ENCODE assay signal across 20 cellular contexts in genomic region chr7:84336741-84337140, GRCh38.
DNase-seq lines count a peak whose midpoint lies in the region; ATAC-seq, FAIRE-seq and TF ChIP-seq lines count a peak whose summit lies in the region.
"Had no signal": no experiment of that assay in that cellular context is flagged by ENCODE, and none has a peak within 500 bp of the region (broad histone marks: within the 10 kb centered on the region; RNA-seq: fewer than 3 reads in every experiment).

No MANE protein-coding gene starts in this region.

- H3K27me3 ChIP-seq in GM12878 (replicated peaks in 1 of 2; ENCODE audit: control insufficient read depth in 2 of 2, insufficient read depth in 2 of 2, low read length in 1 of 2) (no peaks in the 10 kb centered on the region), gastroesophageal sphincter (no peaks in the 10 kb centered on the region)
- H3K27me3 ChIP-seq: gastrocnemius medialis, left lung had no signal

- no peak for TF ChIP-seq CTCF in GM12878 (IDR thresholded peaks at IDR 0.05 in 2 of 3, conservative IDR thresholded peaks at IDR 0.05 in 1 of 3; ENCODE audit: control insufficient read depth in 2 of 3, extremely low read depth in 1 of 3, insufficient read depth in 1 of 3, low read depth in 3 of 3, low read length in 3 of 3)
- TF ChIP-seq CTCF in gastroesophageal sphincter (IDR thresholded peaks at IDR 0.05): no peak

- TF ChIP-seq EP300 in GM12878 (IDR thresholded peaks at IDR 0.05; ENCODE audit: borderline replicate concordance in 1 of 2, control insufficient read depth in 1 of 2, low read depth in 2 of 2, low read length in 2 of 2) (no peak), gastroesophageal sphincter (IDR thresholded peaks at IDR 0.05) (no peak)

- in situ Hi-C loops in GM12878 (cut with MboI): no loop called here

- H3K4me3 ChIP-seq in GM12878: no peak overlapping the region
- H3K4me3 ChIP-seq in gastroesophageal sphincter: no peak overlapping the region
- H3K4me3 ChIP-seq: gastrocnemius medialis, left lung had no signal

- WGBS in GM12878 (ENCODE audit: insufficient coverage, insufficient replicate concordance, low lambda C conversion rate, missing lambda C conversion rate): 33% methylated on average over 1 of the region's 1 CpG
- WGBS in gastroesophageal sphincter (ENCODE audit: low coverage in 1 of 2), 2 donors: 93 to 100% methylated on average over 1 of the region's 1 CpG

- RAD21 ChIA-PET in GM12878 (lab: Charles Lee; ENCODE audit: unreplicated experiment): no interaction called here

- no peak for FAIRE-seq in GM12878 (lab: Jason Lieb, UNC)
- FAIRE-seq: urothelium cell line had no signal

- no peak overlapping the region for H3K9ac ChIP-seq in GM12878 (ENCODE audit: control insufficient read depth, insufficient read depth, low read length)

- CTCF ChIA-PET in GM12878 (lab: Yijun Ruan, JAX): interaction anchor here (1.0 kb wide), 1 partner anchor 142 kb away, joined by 5 read pairs; the partner anchor contains the start of gene SEMA3A

- H2AFZ ChIP-seq in GM12878 (ENCODE audit: control insufficient read depth, low read depth, low read length): peak overlapping the region; percentile 64

- POLR2A ChIA-PET in GM12878 (lab: Charles Lee): no interaction called here

- no TSS peak for BruUV-seq in GM12878 (replicated peaks; lab: Mats Ljungman, UMichigan)

- TF ChIP-seq POLR2A in GM12878 (IDR thresholded peaks at IDR 0.05; ENCODE audit: low read depth, low read length) (no peak), gastroesophageal sphincter (IDR thresholded peaks at IDR 0.05) (no peak)

- H3K79me2 ChIP-seq in GM12878 (ENCODE audit: control insufficient read depth, insufficient read depth, low read length): no peaks in the 10 kb centered on the region

- H3K9me3 ChIP-seq in GM12878 (replicated peaks; ENCODE audit: control insufficient read depth, insufficient read depth, low read length) (no peaks in the 10 kb centered on the region), gastroesophageal sphincter (no peaks in the 10 kb centered on the region)
- H3K9me3 ChIP-seq: gastrocnemius medialis, left lung had no signal

- intact Hi-C loops in GM12878 (cut with micrococcal nuclease; ENCODE audit: unreplicated experiment): no loop called here

- TF ChIP-seq RAD21 in GM12878 (IDR thresholded peaks at IDR 0.05; ENCODE audit: insufficient read depth, low read depth, low read length): no peak

- ATAC-seq in GM18498 (IDR thresholded peaks at IDR 0.05; ENCODE audit: unreplicated experiment) (peak; percentile 17), GM21786 (IDR thresholded peaks at IDR 0.05; ENCODE audit: unreplicated experiment) (peak; percentile 15), HG03432 (IDR thresholded peaks at IDR 0.05; ENCODE audit: unreplicated experiment) (peak; percentile 34), GM12878 (peak; percentile 49), GM21360 (IDR thresholded peaks at IDR 0.05; ENCODE audit: unreplicated experiment) (no peak), GM19324 (IDR thresholded peaks at IDR 0.05; ENCODE audit: low FRiP score, unreplicated experiment) (no peak), gastroesophageal sphincter (no peak), HG02678 (IDR thresholded peaks at IDR 0.05; ENCODE audit: unreplicated experiment) (no peak)
- ATAC-seq: gastrocnemius medialis, left lung had no signal

- 0 out of 2 replicates have a peak, but pooled peaks cover 4% of the 10 kb centered on the region for H3K4me1 ChIP-seq in GM12878 (ENCODE audit: control insufficient read depth, insufficient read depth, low read length)
- no peaks in the 10 kb centered on the region for H3K4me1 ChIP-seq in gastroesophageal sphincter
- H3K4me1 ChIP-seq: gastrocnemius medialis, left lung had no signal

- SMC1A ChIA-PET in GM12878 (lab: Charles Lee; ENCODE audit: uncharacterized antibody, unreplicated experiment): interaction anchor here (1.2 to 1.7 kb wide), 3 partner anchors 22 to 781 kb away, joined by 3 to 4 read pairs (median 3); no protein-coding TSS in a partner anchor

- no peak for DNase-seq in GM12878 (ENCODE audit: low read depth, low spot score)
- DNase-seq: activated CD4-positive, alpha-beta T cell treated with anti-CD3 and anti-CD28 coated beads, Interleukin-2, amount 10 ng/mL, durations not matched to agents 7 days and 5 days; activated naive CD4-positive, alpha-beta T cell treated with Interleukin-2 at 50 U/mL for 16 hours; activated T-cell treated with anti-CD3 and anti-CD28 coated beads for 4 hours; CD8-positive, alpha-beta memory T cell; gastrocnemius medialis; H7; left lung; NCI-H1105; NCI-H526 treated with DMSO at 0.1 percent for 48 hours; stimulated activated CD4-positive, alpha-beta T cell treated with anti-CD3 and anti-CD28 coated beads, Interleukin-2, amount 100 ng/mL, for 24 hours had no signal

- H3K27ac ChIP-seq in GM12878 (ENCODE audit: control insufficient read depth, insufficient read depth) (no peak overlapping the region), gastroesophageal sphincter (no peak overlapping the region)
- H3K27ac ChIP-seq: epithelial cell of prostate, gastrocnemius medialis, left lung had no signal

- peak overlapping the region; percentile 3; the same call in 1 of the 2 replicates for H3K4me2 ChIP-seq in GM12878 (ENCODE audit: control insufficient read depth, insufficient read depth)

- H3K36me3 ChIP-seq in GM12878 (ENCODE audit: control insufficient read depth in 2 of 2, insufficient read depth in 2 of 2, low read length in 1 of 2) (no peaks in the 10 kb centered on the region), gastroesophageal sphincter (no peaks in the 10 kb centered on the region)
- H3K36me3 ChIP-seq: gastrocnemius medialis, left lung had no signal

- H4K20me1 ChIP-seq in GM12878 (ENCODE audit: control insufficient read depth, insufficient read depth): no peaks in the 10 kb centered on the region

TF ChIP-seq in GM12878, 131 proteins besides CTCF, POLR2A, EP300 and RAD21:
- TF ChIP-seq MTA2 (IDR thresholded peaks at IDR 0.05; ENCODE audit: low read depth) (no peak), RB1 (IDR thresholded peaks at IDR 0.05; ENCODE audit: borderline replicate concordance) (no peak), SP1 (IDR thresholded peaks at IDR 0.05; ENCODE audit: low read depth, low read length) (no peak), HDGF (IDR thresholded peaks at IDR 0.05) (no peak), KAT2A (conservative IDR thresholded peaks at IDR 0.05; ENCODE audit: control insufficient read depth, low read depth, low read length) (no peak), ESRRA (IDR thresholded peaks at IDR 0.05; ENCODE audit: low read length) (no peak), CBX5 (IDR thresholded peaks at IDR 0.05; ENCODE audit: low read depth) (no peak), ZNF384 (IDR thresholded peaks at IDR 0.05; ENCODE audit: borderline replicate concordance, low read depth, low read length) (no peak), RAD51 (IDR thresholded peaks at IDR 0.05) (no peak), CEBPZ (IDR thresholded peaks at IDR 0.05; ENCODE audit: low read depth, low read length) (no peak), CREM (IDR thresholded peaks at IDR 0.05; ENCODE audit: low read depth) (no peak), RELB (IDR thresholded peaks at IDR 0.05; ENCODE audit: low read depth) (no peak), ZZZ3 (IDR thresholded peaks at IDR 0.05; ENCODE audit: control insufficient read depth, insufficient read length, low read depth) (no peak)

Comparison
In these comparisons a context has a peak if more than half of its experiments do, and no peak if none do; other contexts are left out.
1. ATAC-seq: peak in GM18498 (single experiment), GM21786 (single experiment), HG03432 (single experiment) and GM12878 (single experiment); none in GM21360 (single experiment), GM19324 (single experiment), gastroesophageal sphincter (single experiment) and HG02678 (single experiment).